ENCODE assay signal across 35 cellular contexts in the genomic region with DNA sequence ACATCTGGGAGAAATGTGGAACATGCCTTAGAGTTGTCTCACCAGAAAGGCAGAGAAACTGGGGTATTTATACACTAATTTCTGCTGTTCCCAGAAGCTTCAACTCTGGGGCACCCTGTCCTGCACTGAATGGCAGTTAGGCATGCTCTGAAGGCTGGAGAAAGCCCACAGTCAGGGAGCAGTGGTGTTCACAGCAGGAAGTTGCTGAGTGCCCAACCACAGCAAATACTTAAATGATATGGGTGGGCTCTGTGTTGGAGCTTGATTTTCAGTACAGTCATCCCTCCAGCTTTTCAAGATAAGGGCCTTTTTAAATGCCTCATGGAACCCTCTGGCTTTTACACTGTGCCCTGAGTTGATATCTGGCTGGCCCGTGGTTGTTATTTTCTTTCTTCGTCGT. TPM values are rescaled to one million over a fixed set of nuclear protein-coding genes. Genes with fewer than 3 reads are reported as not detected.
"Had no signal": no experiment of that assay in that cellular context is flagged by ENCODE, and none has a peak within 500 bp of the region (broad histone marks: within the 10 kb centered on the region; RNA-seq: fewer than 3 reads in every experiment).

No MANE protein-coding gene starts in this region.

- H3K36me3 Mint-ChIP-seq: activated naive CD4-positive, alpha-beta T cell treated with anti-CD3 and anti-CD28 coated beads, Interleukin-2, amount 10 ng/mL, durations not matched to agents 7 days and 5 days; activated naive CD4-positive, alpha-beta T cell treated with anti-CD3 and anti-CD28 coated beads, Interleukin-2, amount 50 U/mL, for 24 hours; activated naive CD4-positive, alpha-beta T cell treated with anti-CD3 and anti-CD28 coated beads, Interleukin-2, amount 50 U/mL, for 72 hours; activated naive CD8-positive, alpha-beta T cell; activated naive CD8-positive, alpha-beta T cell treated with anti-CD3 and anti-CD28 coated beads for 36 hours; activated naive CD8-positive, alpha-beta T cell treated with anti-CD3 and anti-CD28 coated beads, Interleukin-2, amount 10 ng/mL, durations not matched to agents 7 days and 5 days; brain had no signal

- H3K27me3 ChIP-seq: adrenal gland, ascending aorta, body of pancreas, brain microvascular endothelial cell, breast epithelium, cardiac muscle cell had no signal

- DNase-seq: activated effector memory CD4-positive, alpha-beta T cell treated with anti-CD3 and anti-CD28 coated beads, Interleukin-2, amount 50 U/mL, for 16 hours; activated effector memory CD4-positive, alpha-beta T cell treated with Interleukin-2 at 50 U/mL for 16 hours; activated gamma-delta T cell; activated gamma-delta T cell treated with Interleukin-2 at 50 U/mL for 16 hours; activated naive CD4-positive, alpha-beta T cell; activated naive CD4-positive, alpha-beta T cell treated with anti-CD3 and anti-CD28 coated beads for 36 hours; activated naive CD4-positive, alpha-beta T cell treated with anti-CD3 and anti-CD28 coated beads, Interleukin-2, amount 10 ng/mL, durations not matched to agents 7 days and 5 days; activated naive CD4-positive, alpha-beta T cell treated with anti-CD3 and anti-CD28 coated beads, Interleukin-2, amount 50 U/mL, for 16 hours; activated naive CD4-positive, alpha-beta T cell treated with Interleukin-2 at 50 U/mL for 16 hours; activated naive CD8-positive, alpha-beta T cell treated with anti-CD3 and anti-CD28 coated beads for 36 hours; activated naive CD8-positive, alpha-beta T cell treated with anti-CD3 and anti-CD28 coated beads, Interleukin-2, amount 10 ng/mL, durations not matched to agents 7 days and 5 days; activated naive CD8-positive, alpha-beta T cell treated with anti-CD3 and anti-CD28 coated beads, Interleukin-2, amount 50 U/mL, for 24 hours; activated T-cell treated with anti-CD3 and anti-CD28 coated beads, Interleukin-2, amount 50 U/mL, for 1 hour; activated T-cell treated with anti-CD3 and anti-CD28 coated beads, Interleukin-2, amount 50 U/mL, for 24 hours; activated T-cell treated with anti-CD3 and anti-CD28 coated beads, Interleukin-2, amount 50 U/mL, for 4 hours; activated T-cell treated with anti-CD3 and anti-CD28 coated beads, Interleukin-2, amount 50 U/mL, for 48 hours; activated T-cell treated with anti-CD3 and anti-CD28 coated beads, Interleukin-2, amount 50 U/mL, for 72 hours; adrenal gland; amniotic stem cell; amygdala; anterior cingulate cortex; aorta; body of pancreas; brain microvascular endothelial cell; central memory CD4-positive, alpha-beta T cell had no signal

- H3K9me3 Mint-ChIP-seq: activated naive CD4-positive, alpha-beta T cell treated with anti-CD3 and anti-CD28 coated beads, Interleukin-2, amount 10 ng/mL, durations not matched to agents 7 days and 5 days; activated naive CD4-positive, alpha-beta T cell treated with anti-CD3 and anti-CD28 coated beads, Interleukin-2, amount 50 U/mL, for 72 hours; activated naive CD8-positive, alpha-beta T cell treated with anti-CD3 and anti-CD28 coated beads for 36 hours; activated naive CD8-positive, alpha-beta T cell treated with anti-CD3 and anti-CD28 coated beads, Interleukin-2, amount 10 ng/mL, durations not matched to agents 7 days and 5 days; activated T-cell treated with anti-CD3 and anti-CD28 coated beads, Interleukin-2, amount 50 U/mL, for 24 hours; activated T-helper 1 cell treated with anti-CD3 and anti-CD28 coated beads, Interleukin-12 subunit alpha, Interleukin-12 subunit beta, Interleukin-2, Interleukin-4 antibody, amounts not matched to agents 30 ng/mL and 10 ng/mL and 1 ng/mL, durations not matched to agents 14 hours and 24 hours and 36 hours; activated T-helper 17 cell treated with anti-CD3 and anti-CD28 coated beads, Interleukin-2, amount 50 U/mL, for 72 hours; central memory CD8-positive, alpha-beta T cell had no signal

- H3K27ac Mint-ChIP-seq: activated naive CD4-positive, alpha-beta T cell treated with anti-CD3 and anti-CD28 coated beads for 36 hours; activated naive CD4-positive, alpha-beta T cell treated with anti-CD3 and anti-CD28 coated beads, Interleukin-2, amount 10 ng/mL, durations not matched to agents 7 days and 5 days; activated naive CD4-positive, alpha-beta T cell treated with anti-CD3 and anti-CD28 coated beads, Interleukin-2, amount 50 U/mL, for 24 hours; activated naive CD4-positive, alpha-beta T cell treated with anti-CD3 and anti-CD28 coated beads, Interleukin-2, amount 50 U/mL, for 72 hours; activated naive CD8-positive, alpha-beta T cell; activated naive CD8-positive, alpha-beta T cell treated with anti-CD3 and anti-CD28 coated beads for 36 hours; activated naive CD8-positive, alpha-beta T cell treated with anti-CD3 and anti-CD28 coated beads, Interleukin-2, amount 10 ng/mL, durations not matched to agents 7 days and 5 days; activated naive CD8-positive, alpha-beta T cell treated with anti-CD3 and anti-CD28 coated beads, Interleukin-2, amount 50 U/mL, for 24 hours; activated T-cell treated with anti-CD3 and anti-CD28 coated beads, Interleukin-2, amount 50 U/mL, for 24 hours; activated T-cell treated with anti-CD3 and anti-CD28 coated beads, Interleukin-2, amount 50 U/mL, for 72 hours; activated T-helper 1 cell treated with anti-CD3 and anti-CD28 coated beads, Interleukin-12 subunit alpha, Interleukin-12 subunit beta, Interleukin-2, Interleukin-4 antibody, amounts not matched to agents 30 ng/mL and 10 ng/mL and 1 ng/mL, durations not matched to agents 14 hours and 24 hours and 36 hours; activated T-helper 17 cell treated with anti-CD3 and anti-CD28 coated beads, Interleukin-2, amount 50 U/mL, for 72 hours; brain had no signal

- H3K9me3 ChIP-seq: adrenal gland, body of pancreas had no signal

- H3K36me3 ChIP-seq: adrenal gland, ascending aorta, brain microvascular endothelial cell, breast epithelium, cardiac muscle cell had no signal

- H3K4me3 ChIP-seq: adrenal gland, ascending aorta, body of pancreas, breast epithelium, cardiac muscle cell had no signal

- H3K4me1 Mint-ChIP-seq: activated naive CD4-positive, alpha-beta T cell treated with anti-CD3 and anti-CD28 coated beads, Interleukin-2, amount 10 ng/mL, durations not matched to agents 7 days and 5 days; activated naive CD4-positive, alpha-beta T cell treated with anti-CD3 and anti-CD28 coated beads, Interleukin-2, amount 50 U/mL, for 24 hours; activated naive CD8-positive, alpha-beta T cell treated with anti-CD3 and anti-CD28 coated beads for 36 hours; activated naive CD8-positive, alpha-beta T cell treated with anti-CD3 and anti-CD28 coated beads, Interleukin-2, amount 10 ng/mL, durations not matched to agents 7 days and 5 days; activated naive CD8-positive, alpha-beta T cell treated with anti-CD3 and anti-CD28 coated beads, Interleukin-2, amount 50 U/mL, for 24 hours; activated T-helper 17 cell treated with anti-CD3 and anti-CD28 coated beads, Interleukin-2, amount 50 U/mL, for 72 hours; brain; central memory CD8-positive, alpha-beta T cell had no signal

- H3K27ac ChIP-seq: adrenal gland, ascending aorta, body of pancreas, brain microvascular endothelial cell, breast epithelium, cardiac muscle cell had no signal

- H3K4me3 Mint-ChIP-seq: activated naive CD4-positive, alpha-beta T cell treated with anti-CD3 and anti-CD28 coated beads for 36 hours; activated naive CD4-positive, alpha-beta T cell treated with anti-CD3 and anti-CD28 coated beads, Interleukin-2, amount 10 ng/mL, durations not matched to agents 7 days and 5 days; activated naive CD4-positive, alpha-beta T cell treated with anti-CD3 and anti-CD28 coated beads, Interleukin-2, amount 50 U/mL, for 24 hours; activated naive CD8-positive, alpha-beta T cell; activated naive CD8-positive, alpha-beta T cell treated with anti-CD3 and anti-CD28 coated beads for 36 hours; activated naive CD8-positive, alpha-beta T cell treated with anti-CD3 and anti-CD28 coated beads, Interleukin-2, amount 10 ng/mL, durations not matched to agents 7 days and 5 days; activated naive CD8-positive, alpha-beta T cell treated with anti-CD3 and anti-CD28 coated beads, Interleukin-2, amount 50 U/mL, for 24 hours; activated T-cell treated with anti-CD3 and anti-CD28 coated beads, Interleukin-2, amount 50 U/mL, for 24 hours; activated T-cell treated with anti-CD3 and anti-CD28 coated beads, Interleukin-2, amount 50 U/mL, for 4 hours; activated T-cell treated with anti-CD3 and anti-CD28 coated beads, Interleukin-2, amount 50 U/mL, for 72 hours; activated T-helper 1 cell treated with anti-CD3 and anti-CD28 coated beads, Interleukin-12 subunit alpha, Interleukin-12 subunit beta, Interleukin-2, Interleukin-4 antibody, amounts not matched to agents 30 ng/mL and 10 ng/mL and 1 ng/mL, durations not matched to agents 14 hours and 24 hours and 36 hours; activated T-helper 17 cell treated with anti-CD3 and anti-CD28 coated beads, Interleukin-2, amount 50 U/mL, for 72 hours; brain; central memory CD8-positive, alpha-beta T cell had no signal

- H3K4me1 ChIP-seq: adrenal gland, ascending aorta, body of pancreas, breast epithelium had no signal

RNA-seq across cellular contexts. Expression of a gene that starts 38.7 kb away (rescaled TPM):
- total RNA-seq: activated naive CD4-positive, alpha-beta T cell treated with anti-CD3 and anti-CD28 coated beads for 36 hours; activated naive CD4-positive, alpha-beta T cell treated with anti-CD3 and anti-CD28 coated beads, Interleukin-2, amount 50 U/mL, for 72 hours; activated naive CD8-positive, alpha-beta T cell treated with anti-CD3 and anti-CD28 coated beads for 36 hours; activated naive CD8-positive, alpha-beta T cell treated with anti-CD3 and anti-CD28 coated beads, Interleukin-2, amount 10 ng/mL, durations not matched to agents 7 days and 5 days; activated T-cell treated with anti-CD3 and anti-CD28 coated beads, Interleukin-2, amount 50 U/mL, for 72 hours; activated T-helper 1 cell treated with anti-CD3 and anti-CD28 coated beads, Interleukin-12 subunit alpha, Interleukin-12 subunit beta, Interleukin-2, Interleukin-4 antibody, amounts not matched to agents 30 ng/mL and 10 ng/mL and 1 ng/mL, durations not matched to agents 14 hours and 24 hours and 36 hours; activated T-helper 17 cell treated with anti-CD3 and anti-CD28 coated beads, Interleukin-2, amount 50 U/mL, for 72 hours; ascending aorta had no signal
